ENCODE assay signal across 16 cellular contexts in the genomic region with DNA sequence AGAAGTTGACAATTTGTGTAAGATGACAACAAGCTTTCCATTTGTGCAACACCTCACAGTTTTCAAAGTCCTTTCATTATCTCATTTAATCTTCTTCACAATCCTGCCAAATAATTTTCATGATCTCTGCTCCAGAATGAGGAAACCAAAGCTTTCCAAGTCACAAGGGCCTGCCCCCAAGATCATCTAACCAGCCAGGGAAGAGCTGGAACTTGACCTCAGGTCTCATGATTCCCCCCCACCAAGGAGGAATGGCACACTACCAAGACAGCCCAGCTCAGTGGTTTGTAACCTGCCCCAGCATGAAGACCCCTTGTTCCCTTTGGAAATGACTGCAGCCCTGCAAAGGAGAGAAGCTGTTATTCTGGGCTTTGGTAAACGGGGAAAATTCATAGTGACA.
"Had no signal": no experiment of that assay in that cellular context is flagged by ENCODE, and none has a peak within 500 bp of the region (broad histone marks: within the 10 kb centered on the region; RNA-seq: fewer than 3 reads in every experiment).

No MANE protein-coding gene starts in this region.

- DNase-seq: activated CD4-positive, alpha-beta T cell treated with anti-CD3 and anti-CD28 coated beads, Interleukin-2, amount 50 U/mL, for 1 hour; activated effector memory CD4-positive, alpha-beta T cell treated with anti-CD3 and anti-CD28 coated beads, Interleukin-2, amount 50 U/mL, for 16 hours; anterior cingulate cortex; foreskin melanocyte; heart right ventricle; left ventricle myocardium superior; naive B cell; nucleus accumbens; stimulated activated CD4-positive, alpha-beta T cell treated with anti-CD3 and anti-CD28 coated beads, Interleukin-4, amount 100 ng/mL, for 1 hour; stimulated activated naive CD8-positive, alpha-beta T cell treated with anti-CD3 and anti-CD28 coated beads, Interleukin-15, amount 100 ng/mL, for 72 hours; T-helper 2 cell; thyroid gland had no signal

- H3K9me3 ChIP-seq: esophagus muscularis mucosa, heart right ventricle, thyroid gland, vagina had no signal

- H3K36me3 ChIP-seq: esophagus muscularis mucosa, heart right ventricle, thyroid gland, vagina had no signal

- H3K4me3 Mint-ChIP-seq: activated naive CD8-positive, alpha-beta T cell; mesothelial cell of epicardium; naive B cell; stimulated activated naive CD8-positive, alpha-beta T cell treated with anti-CD3 and anti-CD28 coated beads, Interleukin-15, amount 100 ng/mL, for 72 hours had no signal

- H3K27ac ChIP-seq: thyroid gland, vagina had no signal

- ATAC-seq: heart right ventricle; left ventricle myocardium superior; stimulated activated naive CD8-positive, alpha-beta T cell treated with anti-CD3 and anti-CD28 coated beads, Interleukin-15, amount 100 ng/mL, for 72 hours had no signal

- H3K27ac Mint-ChIP-seq: activated naive CD8-positive, alpha-beta T cell; mesothelial cell of epicardium had no signal

- H3K4me1 ChIP-seq: thyroid gland had no signal

- H3K36me3 Mint-ChIP-seq: activated naive CD8-positive, alpha-beta T cell; mesothelial cell of epicardium; naive B cell had no signal

- H3K27me3 ChIP-seq: esophagus muscularis mucosa, heart right ventricle, thyroid gland, vagina had no signal

- H3K9me3 Mint-ChIP-seq: mesothelial cell of epicardium; naive B cell; stimulated activated naive CD8-positive, alpha-beta T cell treated with anti-CD3 and anti-CD28 coated beads, Interleukin-15, amount 100 ng/mL, for 72 hours had no signal

- H3K4me3 ChIP-seq: esophagus muscularis mucosa, heart right ventricle, thyroid gland, vagina had no signal

- H3K27me3 Mint-ChIP-seq: activated naive CD8-positive, alpha-beta T cell; naive B cell; stimulated activated naive CD8-positive, alpha-beta T cell treated with anti-CD3 and anti-CD28 coated beads, Interleukin-15, amount 100 ng/mL, for 72 hours had no signal
